8 cellular contexts compared by ENCODE assay signal in the genomic region with DNA sequence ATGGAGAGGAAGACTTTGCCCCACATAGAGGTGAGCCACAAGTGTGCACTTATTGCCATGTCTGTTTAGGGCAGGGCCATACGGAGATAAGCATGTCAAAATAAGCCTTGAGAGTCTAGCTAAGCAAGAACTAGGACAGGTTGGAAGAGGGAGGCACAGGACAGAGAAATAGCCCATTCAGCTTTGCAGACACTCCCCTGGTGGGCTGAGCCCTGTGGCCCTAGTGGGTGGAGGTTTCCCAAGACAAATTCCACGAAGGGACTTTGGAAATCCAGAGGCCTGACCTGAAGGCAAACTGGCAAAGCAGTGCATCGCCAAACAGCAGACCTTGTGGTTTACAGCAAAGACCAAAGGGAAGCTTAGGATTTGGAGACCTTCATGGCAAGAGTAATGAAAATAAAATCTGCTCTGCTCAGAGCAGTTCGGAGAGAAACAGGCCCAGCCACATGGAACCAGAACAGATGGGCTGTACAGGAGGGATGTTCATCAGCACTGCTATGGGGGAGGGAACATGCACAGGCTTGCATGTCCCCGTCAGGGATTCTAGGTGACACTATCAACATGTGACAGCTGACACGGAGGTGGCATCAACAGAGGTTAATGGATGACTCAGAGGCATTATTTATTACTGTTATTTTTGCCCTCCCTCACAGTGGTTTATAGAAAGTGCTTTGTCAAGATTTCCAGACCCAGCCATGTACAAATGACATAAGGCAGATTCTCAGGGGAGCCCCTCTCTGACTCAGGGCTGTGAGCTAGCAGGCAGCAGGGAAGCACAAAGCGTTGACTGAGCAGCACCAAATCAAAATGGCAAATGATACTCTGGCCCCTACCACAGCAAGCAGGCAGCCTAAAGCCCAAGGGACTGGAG.
A peak's percentile ranks its signal among the peaks of the same experiment; 100 is the strongest.
DNase-seq lines count a peak whose midpoint lies in the region; ATAC-seq and TF ChIP-seq lines count a peak whose summit lies in the region.

No MANE protein-coding gene starts in this region.

- DNase-seq in GM10266 (ENCODE audit: extremely low spot score) (peak; percentile 73), astrocyte of the hippocampus (ENCODE audit: low read depth, low spot score) (peak; percentile 68), aorta (peak in 1 of 2 donors; percentile 63), GDM1 (lab: John Stamatoyannopoulos, UW) (no peak), PC-9 (no peak)

- CTCF ChIA-PET in PC-9 (lab: Charles Lee), result no interaction called here

- H3K79me2 ChIP-seq in PC-9 (ENCODE audit: low read depth), result no peaks in the 10 kb centered on the region

- peak; percentile 57 for ATAC-seq in GM19468 (IDR thresholded peaks at IDR 0.05; ENCODE audit: extremely low read depth, unreplicated experiment)
- ATAC-seq in HG03432 (IDR thresholded peaks at IDR 0.05; ENCODE audit: unreplicated experiment), result peak; percentile 82
- ATAC-seq in aorta (ENCODE audit: low FRiP score), result peak; percentile 66

- peak overlapping the region; percentile 39 for H3K27ac ChIP-seq in mesodermal cell (ENCODE audit: low read depth, low read length, severe bottlenecking)
- H3K27ac ChIP-seq in aorta (ENCODE audit: low read depth in 1 of 2, low read length in 2 of 2), result peak overlapping the region in 1 of 2 donors; percentile 69
- H3K27ac ChIP-seq in PC-9, result no peak overlapping the region

- no peaks in the 10 kb centered on the region for H3K9me3 ChIP-seq in mesodermal cell (ENCODE audit: control insufficient read depth, low read length)
- no peaks in the 10 kb centered on the region for H3K9me3 ChIP-seq in aorta (ENCODE audit: control insufficient read depth, low read length)
- H3K9me3 ChIP-seq in PC-9 (ENCODE audit: insufficient read depth, low read depth), result no peaks in the 10 kb centered on the region

- no TSS peak for BruUV-seq in PC-9 (replicated peaks; lab: Mats Ljungman, UMichigan)

- H3F3A ChIP-seq in PC-9 (ENCODE audit: insufficient read depth, low read depth), result no peaks in the 10 kb centered on the region

- POLR2A ChIA-PET in PC-9 (lab: Charles Lee; ENCODE audit: unreplicated experiment), result no interaction called here

- intact Hi-C loops in aorta (cut with DNase I) (no loop called here), PC-9 (cut with micrococcal nuclease; ENCODE audit: unreplicated experiment) (no loop called here)

- 88% methylated on average over 5 to 7 of the region's 7 CpGs for WGBS in mesodermal cell (ENCODE audit: insufficient coverage in 2 of 2), 2 experiments
- WGBS in aorta, 2 donors, result 36 to 40% methylated on average over 7 of the region's 7 CpGs

- H3K4me2 ChIP-seq in PC-9, result no peak overlapping the region

- H3K4me1 ChIP-seq in mesodermal cell (ENCODE audit: control insufficient read depth, insufficient read depth, low read length, poor library complexity, severe bottlenecking), result peaks cover 13% of the 10 kb centered on the region
- peaks cover 0 to 5% of the 10 kb centered on the region in 2 donors for H3K4me1 ChIP-seq in aorta (ENCODE audit: control insufficient read depth in 1 of 2, insufficient read depth in 2 of 2, low read length in 2 of 2)
- no peaks in the 10 kb centered on the region for H3K4me1 ChIP-seq in PC-9 (replicated peaks; ENCODE audit: insufficient read depth)

- no peaks in the 10 kb centered on the region for H3K9me2 ChIP-seq in PC-9 (ENCODE audit: insufficient read depth)

- H3K27me3 ChIP-seq in aorta (ENCODE audit: control insufficient read depth in 1 of 2, insufficient read depth in 2 of 2, low read length in 1 of 2) (no peaks in the 10 kb centered on the region), PC-9 (ENCODE audit: insufficient read depth, low read depth) (no peaks in the 10 kb centered on the region)

- H3K4me3 ChIP-seq in mesodermal cell (ENCODE audit: extremely low read depth, insufficient read depth, low read length, poor library complexity, severe bottlenecking) (no peak overlapping the region), aorta (ENCODE audit: low read length in 2 of 2) (no peak overlapping the region), PC-9 (no peak overlapping the region)

- H3K36me3 ChIP-seq in mesodermal cell (ENCODE audit: control insufficient read depth, insufficient read depth, low read length) (no peaks in the 10 kb centered on the region), aorta (ENCODE audit: control insufficient read depth in 1 of 2, insufficient read depth in 2 of 2, low read length in 1 of 2) (no peaks in the 10 kb centered on the region), PC-9 (ENCODE audit: low read depth) (no peaks in the 10 kb centered on the region)

- TF ChIP-seq CTCF in GM10266 (IDR thresholded peaks at IDR 0.05; ENCODE audit: control insufficient read depth, insufficient read depth, low read depth, missing control alignments) (no peak), PC-9 (conservative IDR thresholded peaks at IDR 0.05) (no peak)

- H2AFZ ChIP-seq in PC-9, result no peak overlapping the region

- no peaks in the 10 kb centered on the region for H4K20me1 ChIP-seq in PC-9 (ENCODE audit: insufficient read depth)

Comparison
In these comparisons a context has a peak if more than half of its experiments do, and no peak if none do; other contexts are left out.
1. DNase-seq: peak in GM10266 (single experiment) and astrocyte of the hippocampus (single experiment); none in GDM1 (single experiment) and PC-9 (0 of 2).
2. Peak in every context shown above with its lines, with median percentiles within 50 percentile points of each other: ATAC-seq.